1 cellular context compared by ENCODE assay signal in the genomic region with DNA sequence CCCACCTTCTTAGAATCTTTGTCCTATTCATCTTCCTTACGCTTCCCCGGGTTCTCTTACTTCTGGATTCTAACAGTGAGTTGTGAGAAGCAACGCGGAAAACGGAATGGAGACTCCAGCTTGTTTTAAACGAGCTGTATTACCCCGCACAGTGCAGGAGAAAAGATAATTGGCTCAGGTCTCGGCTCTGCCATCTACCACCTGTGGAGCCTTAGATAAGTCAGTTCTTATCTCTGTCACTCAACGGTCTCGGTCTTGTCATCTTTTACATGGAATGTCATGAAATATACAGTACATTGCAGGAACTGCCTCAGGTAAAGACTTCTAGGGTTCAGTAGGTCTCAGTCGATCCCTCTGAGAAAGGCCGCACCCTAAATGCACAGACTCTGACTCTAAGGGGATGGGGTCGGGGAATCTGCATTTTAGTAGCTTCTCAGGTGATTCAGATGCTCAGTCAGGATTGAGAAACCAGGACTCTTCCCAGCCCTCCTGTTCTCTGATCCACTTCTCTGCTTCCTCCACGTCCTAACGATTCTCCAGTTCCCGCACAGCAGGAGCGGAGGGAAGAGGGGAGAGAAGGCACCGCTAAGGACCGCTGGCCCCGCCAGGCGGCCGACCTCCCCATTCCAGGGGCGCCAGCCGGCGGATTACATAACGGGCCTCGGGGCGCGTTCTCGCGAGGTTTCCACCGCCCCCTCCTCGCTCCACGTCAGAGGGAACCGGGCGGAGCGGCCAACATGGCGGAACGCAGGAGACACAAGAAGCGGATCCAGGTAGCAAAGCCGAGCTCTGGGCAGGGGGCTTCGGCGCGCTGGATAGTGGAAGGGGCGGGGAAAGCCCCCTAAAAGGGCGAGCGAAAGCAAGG.
TF ChIP-seq lines count a peak whose summit lies in the region.

A gene with protein sequence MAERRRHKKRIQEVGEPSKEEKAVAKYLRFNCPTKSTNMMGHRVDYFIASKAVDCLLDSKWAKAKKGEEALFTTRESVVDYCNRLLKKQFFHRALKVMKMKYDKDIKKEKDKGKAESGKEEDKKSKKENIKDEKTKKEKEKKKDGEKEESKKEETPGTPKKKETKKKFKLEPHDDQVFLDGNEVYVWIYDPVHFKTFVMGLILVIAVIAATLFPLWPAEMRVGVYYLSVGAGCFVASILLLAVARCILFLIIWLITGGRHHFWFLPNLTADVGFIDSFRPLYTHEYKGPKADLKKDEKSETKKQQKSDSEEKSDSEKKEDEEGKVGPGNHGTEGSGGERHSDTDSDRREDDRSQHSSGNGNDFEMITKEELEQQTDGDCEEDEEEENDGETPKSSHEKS (plus strand): TSS at position 722 of the 865 bp plus-strand sequence. CDS start 16 bp downstream, at position 738.

TF ChIP-seq in K562, 482 proteins besides CTCF, POLR2A, EP300 and RAD21 (continued from another document and continues in another):
- TF ChIP-seq DIDO1 (tag; IDR thresholded peaks at IDR 0.05; ENCODE audit: low read depth): peak; percentile 33; the same call in 1 of the 2 replicates
- TF ChIP-seq POLR3A (IDR thresholded peaks at IDR 0.05; ENCODE audit: borderline replicate concordance, extremely low read depth, insufficient read depth, insufficient read length): no peak
- TF ChIP-seq MTA1 (IDR thresholded peaks at IDR 0.05; ENCODE audit: borderline replicate concordance): 0 out of 2 replicates have a peak, but pooled peaks have one; percentile 37
- TF ChIP-seq TAL1 (IDR thresholded peaks at IDR 0.05): peak; percentile 74
- TF ChIP-seq HNRNPLL (IDR thresholded peaks at IDR 0.05; ENCODE audit: low read depth, low read length, poor library complexity, severe bottlenecking): peak; percentile 40
- TF ChIP-seq RBM34 (IDR thresholded peaks at IDR 0.05; ENCODE audit: borderline replicate concordance, insufficient read depth, low read length): no peak
- TF ChIP-seq PURB (CRISPR knock-in tag; IDR thresholded peaks at IDR 0.05; ENCODE audit: low read depth): no peak
- peak; percentile 85; the same call in 1 of the 2 replicates for TF ChIP-seq CTBP1 (IDR thresholded peaks at IDR 0.05; ENCODE audit: borderline replicate concordance)
- peak; percentile 84 for TF ChIP-seq EP400 (IDR thresholded peaks at IDR 0.05)
- TF ChIP-seq, protein P1, sequence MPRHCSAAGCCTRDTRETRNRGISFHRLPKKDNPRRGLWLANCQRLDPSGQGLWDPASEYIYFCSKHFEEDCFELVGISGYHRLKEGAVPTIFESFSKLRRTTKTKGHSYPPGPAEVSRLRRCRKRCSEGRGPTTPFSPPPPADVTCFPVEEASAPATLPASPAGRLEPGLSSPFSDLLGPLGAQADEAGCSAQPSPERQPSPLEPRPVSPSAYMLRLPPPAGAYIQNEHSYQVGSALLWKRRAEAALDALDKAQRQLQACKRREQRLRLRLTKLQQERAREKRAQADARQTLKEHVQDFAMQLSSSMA (CRISPR knock-in tag; IDR thresholded peaks at IDR 0.05): no peak
- no peak for TF ChIP-seq SRSF3 (IDR thresholded peaks at IDR 0.05; ENCODE audit: insufficient read depth, low read length)
- TF ChIP-seq MYC (IDR thresholded peaks at IDR 0.05; ENCODE audit: low read depth, low read length): peak; percentile 50; the same call in 1 of the 2 replicates
- no peak for TF ChIP-seq MYC (CRISPR knock-in tag; IDR thresholded peaks at IDR 0.05; ENCODE audit: borderline replicate concordance, low read depth)
- no peak for TF ChIP-seq ILK (tag; IDR thresholded peaks at IDR 0.05; ENCODE audit: borderline replicate concordance, low read depth)
- TF ChIP-seq, protein P2, sequence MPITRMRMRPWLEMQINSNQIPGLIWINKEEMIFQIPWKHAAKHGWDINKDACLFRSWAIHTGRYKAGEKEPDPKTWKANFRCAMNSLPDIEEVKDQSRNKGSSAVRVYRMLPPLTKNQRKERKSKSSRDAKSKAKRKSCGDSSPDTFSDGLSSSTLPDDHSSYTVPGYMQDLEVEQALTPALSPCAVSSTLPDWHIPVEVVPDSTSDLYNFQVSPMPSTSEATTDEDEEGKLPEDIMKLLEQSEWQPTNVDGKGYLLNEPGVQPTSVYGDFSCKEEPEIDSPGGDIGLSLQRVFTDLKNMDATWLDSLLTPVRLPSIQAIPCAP (CRISPR knock-in tag; IDR thresholded peaks at IDR 0.05; ENCODE audit: borderline replicate concordance): no peak
- no peak for TF ChIP-seq ZNF124 (CRISPR knock-in tag; IDR thresholded peaks at IDR 0.05)
- no peak for TF ChIP-seq U2AF2 (optimal IDR thresholded peaks at IDR 0.05; ENCODE audit: low read depth, low read length)
- TF ChIP-seq MTF1 (CRISPR knock-in tag; IDR thresholded peaks at IDR 0.05; ENCODE audit: borderline replicate concordance): no peak
- TF ChIP-seq DDX20 (tag; IDR thresholded peaks at IDR 0.05; ENCODE audit: low read depth): no peak
- TF ChIP-seq, protein P3, sequence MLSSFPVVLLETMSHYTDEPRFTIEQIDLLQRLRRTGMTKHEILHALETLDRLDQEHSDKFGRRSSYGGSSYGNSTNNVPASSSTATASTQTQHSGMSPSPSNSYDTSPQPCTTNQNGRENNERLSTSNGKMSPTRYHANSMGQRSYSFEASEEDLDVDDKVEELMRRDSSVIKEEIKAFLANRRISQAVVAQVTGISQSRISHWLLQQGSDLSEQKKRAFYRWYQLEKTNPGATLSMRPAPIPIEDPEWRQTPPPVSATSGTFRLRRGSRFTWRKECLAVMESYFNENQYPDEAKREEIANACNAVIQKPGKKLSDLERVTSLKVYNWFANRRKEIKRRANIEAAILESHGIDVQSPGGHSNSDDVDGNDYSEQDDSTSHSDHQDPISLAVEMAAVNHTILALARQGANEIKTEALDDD (IDR thresholded peaks at IDR 0.05): peak; percentile 63; the same call in 1 of the 2 replicates
- no peak for TF ChIP-seq ESRRB (CRISPR knock-in tag; IDR thresholded peaks at IDR 0.05; ENCODE audit: borderline replicate concordance)
- no peak for TF ChIP-seq HLTF (IDR thresholded peaks at IDR 0.05)
- TF ChIP-seq, protein P4, sequence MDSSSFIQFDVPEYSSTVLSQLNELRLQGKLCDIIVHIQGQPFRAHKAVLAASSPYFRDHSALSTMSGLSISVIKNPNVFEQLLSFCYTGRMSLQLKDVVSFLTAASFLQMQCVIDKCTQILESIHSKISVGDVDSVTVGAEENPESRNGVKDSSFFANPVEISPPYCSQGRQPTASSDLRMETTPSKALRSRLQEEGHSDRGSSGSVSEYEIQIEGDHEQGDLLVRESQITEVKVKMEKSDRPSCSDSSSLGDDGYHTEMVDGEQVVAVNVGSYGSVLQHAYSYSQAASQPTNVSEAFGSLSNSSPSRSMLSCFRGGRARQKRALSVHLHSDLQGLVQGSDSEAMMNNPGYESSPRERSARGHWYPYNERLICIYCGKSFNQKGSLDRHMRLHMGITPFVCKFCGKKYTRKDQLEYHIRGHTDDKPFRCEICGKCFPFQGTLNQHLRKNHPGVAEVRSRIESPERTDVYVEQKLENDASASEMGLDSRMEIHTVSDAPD (CRISPR knock-in tag; IDR thresholded peaks at IDR 0.05): no peak
- TF ChIP-seq, protein P5, sequence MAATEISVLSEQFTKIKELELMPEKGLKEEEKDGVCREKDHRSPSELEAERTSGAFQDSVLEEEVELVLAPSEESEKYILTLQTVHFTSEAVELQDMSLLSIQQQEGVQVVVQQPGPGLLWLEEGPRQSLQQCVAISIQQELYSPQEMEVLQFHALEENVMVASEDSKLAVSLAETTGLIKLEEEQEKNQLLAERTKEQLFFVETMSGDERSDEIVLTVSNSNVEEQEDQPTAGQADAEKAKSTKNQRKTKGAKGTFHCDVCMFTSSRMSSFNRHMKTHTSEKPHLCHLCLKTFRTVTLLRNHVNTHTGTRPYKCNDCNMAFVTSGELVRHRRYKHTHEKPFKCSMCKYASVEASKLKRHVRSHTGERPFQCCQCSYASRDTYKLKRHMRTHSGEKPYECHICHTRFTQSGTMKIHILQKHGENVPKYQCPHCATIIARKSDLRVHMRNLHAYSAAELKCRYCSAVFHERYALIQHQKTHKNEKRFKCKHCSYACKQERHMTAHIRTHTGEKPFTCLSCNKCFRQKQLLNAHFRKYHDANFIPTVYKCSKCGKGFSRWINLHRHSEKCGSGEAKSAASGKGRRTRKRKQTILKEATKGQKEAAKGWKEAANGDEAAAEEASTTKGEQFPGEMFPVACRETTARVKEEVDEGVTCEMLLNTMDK (IDR thresholded peaks at IDR 0.05; ENCODE audit: borderline replicate concordance, insufficient read depth, low read depth, low read length, poor library complexity, severe bottlenecking): peak; percentile 14
- TF ChIP-seq MBD2 (IDR thresholded peaks at IDR 0.05; ENCODE audit: borderline replicate concordance, low read depth): peak; percentile 74; the same call in 1 of the 2 replicates
- TF ChIP-seq, protein P6, sequence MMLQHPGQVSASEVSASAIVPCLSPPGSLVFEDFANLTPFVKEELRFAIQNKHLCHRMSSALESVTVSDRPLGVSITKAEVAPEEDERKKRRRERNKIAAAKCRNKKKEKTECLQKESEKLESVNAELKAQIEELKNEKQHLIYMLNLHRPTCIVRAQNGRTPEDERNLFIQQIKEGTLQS (IDR thresholded peaks at IDR 0.05): peak; percentile 46
- TF ChIP-seq, protein P6 (CRISPR knock-in tag; conservative IDR thresholded peaks at IDR 0.05): no peak
- TF ChIP-seq GATA2 (CRISPR knock-in tag; IDR thresholded peaks at IDR 0.05): 0 out of 2 replicates have a peak, but pooled peaks have one; percentile 28
- TF ChIP-seq, protein P7, sequence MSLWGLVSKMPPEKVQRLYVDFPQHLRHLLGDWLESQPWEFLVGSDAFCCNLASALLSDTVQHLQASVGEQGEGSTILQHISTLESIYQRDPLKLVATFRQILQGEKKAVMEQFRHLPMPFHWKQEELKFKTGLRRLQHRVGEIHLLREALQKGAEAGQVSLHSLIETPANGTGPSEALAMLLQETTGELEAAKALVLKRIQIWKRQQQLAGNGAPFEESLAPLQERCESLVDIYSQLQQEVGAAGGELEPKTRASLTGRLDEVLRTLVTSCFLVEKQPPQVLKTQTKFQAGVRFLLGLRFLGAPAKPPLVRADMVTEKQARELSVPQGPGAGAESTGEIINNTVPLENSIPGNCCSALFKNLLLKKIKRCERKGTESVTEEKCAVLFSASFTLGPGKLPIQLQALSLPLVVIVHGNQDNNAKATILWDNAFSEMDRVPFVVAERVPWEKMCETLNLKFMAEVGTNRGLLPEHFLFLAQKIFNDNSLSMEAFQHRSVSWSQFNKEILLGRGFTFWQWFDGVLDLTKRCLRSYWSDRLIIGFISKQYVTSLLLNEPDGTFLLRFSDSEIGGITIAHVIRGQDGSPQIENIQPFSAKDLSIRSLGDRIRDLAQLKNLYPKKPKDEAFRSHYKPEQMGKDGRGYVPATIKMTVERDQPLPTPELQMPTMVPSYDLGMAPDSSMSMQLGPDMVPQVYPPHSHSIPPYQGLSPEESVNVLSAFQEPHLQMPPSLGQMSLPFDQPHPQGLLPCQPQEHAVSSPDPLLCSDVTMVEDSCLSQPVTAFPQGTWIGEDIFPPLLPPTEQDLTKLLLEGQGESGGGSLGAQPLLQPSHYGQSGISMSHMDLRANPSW (CRISPR knock-in tag; IDR thresholded peaks at IDR 0.05): no peak
- TF ChIP-seq ETV5 (CRISPR knock-in tag; IDR thresholded peaks at IDR 0.05; ENCODE audit: low read depth): 0 out of 2 replicates have a peak, but pooled peaks have one; percentile 37
- TF ChIP-seq MYBL2 (IDR thresholded peaks at IDR 0.05; ENCODE audit: low read depth): peak; percentile 32; the same call in 1 of the 2 replicates
- no peak for TF ChIP-seq MYBL2 (CRISPR knock-in tag; IDR thresholded peaks at IDR 0.05; ENCODE audit: borderline replicate concordance)
- no peak for TF ChIP-seq JUN (IDR thresholded peaks at IDR 0.05; ENCODE audit: borderline replicate concordance, low read depth, low read length)
- no peak for TF ChIP-seq JUN (CRISPR knock-in tag; IDR thresholded peaks at IDR 0.05; ENCODE audit: borderline replicate concordance)
- TF ChIP-seq, protein P8, sequence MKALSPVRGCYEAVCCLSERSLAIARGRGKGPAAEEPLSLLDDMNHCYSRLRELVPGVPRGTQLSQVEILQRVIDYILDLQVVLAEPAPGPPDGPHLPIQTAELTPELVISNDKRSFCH (CRISPR knock-in tag; IDR thresholded peaks at IDR 0.05): no peak
- TF ChIP-seq, protein P8 (tag; IDR thresholded peaks at IDR 0.05): no peak; the same call in 1 of the 2 replicates
- TF ChIP-seq BRD4 (IDR thresholded peaks at IDR 0.05): no peak
- TF ChIP-seq, protein P9, sequence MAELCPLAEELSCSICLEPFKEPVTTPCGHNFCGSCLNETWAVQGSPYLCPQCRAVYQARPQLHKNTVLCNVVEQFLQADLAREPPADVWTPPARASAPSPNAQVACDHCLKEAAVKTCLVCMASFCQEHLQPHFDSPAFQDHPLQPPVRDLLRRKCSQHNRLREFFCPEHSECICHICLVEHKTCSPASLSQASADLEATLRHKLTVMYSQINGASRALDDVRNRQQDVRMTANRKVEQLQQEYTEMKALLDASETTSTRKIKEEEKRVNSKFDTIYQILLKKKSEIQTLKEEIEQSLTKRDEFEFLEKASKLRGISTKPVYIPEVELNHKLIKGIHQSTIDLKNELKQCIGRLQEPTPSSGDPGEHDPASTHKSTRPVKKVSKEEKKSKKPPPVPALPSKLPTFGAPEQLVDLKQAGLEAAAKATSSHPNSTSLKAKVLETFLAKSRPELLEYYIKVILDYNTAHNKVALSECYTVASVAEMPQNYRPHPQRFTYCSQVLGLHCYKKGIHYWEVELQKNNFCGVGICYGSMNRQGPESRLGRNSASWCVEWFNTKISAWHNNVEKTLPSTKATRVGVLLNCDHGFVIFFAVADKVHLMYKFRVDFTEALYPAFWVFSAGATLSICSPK (IDR thresholded peaks at IDR 0.05; ENCODE audit: borderline replicate concordance): no peak
- peak; percentile 77 for TF ChIP-seq CXXC5 (CRISPR knock-in tag; IDR thresholded peaks at IDR 0.05)
- TF ChIP-seq, protein P10, sequence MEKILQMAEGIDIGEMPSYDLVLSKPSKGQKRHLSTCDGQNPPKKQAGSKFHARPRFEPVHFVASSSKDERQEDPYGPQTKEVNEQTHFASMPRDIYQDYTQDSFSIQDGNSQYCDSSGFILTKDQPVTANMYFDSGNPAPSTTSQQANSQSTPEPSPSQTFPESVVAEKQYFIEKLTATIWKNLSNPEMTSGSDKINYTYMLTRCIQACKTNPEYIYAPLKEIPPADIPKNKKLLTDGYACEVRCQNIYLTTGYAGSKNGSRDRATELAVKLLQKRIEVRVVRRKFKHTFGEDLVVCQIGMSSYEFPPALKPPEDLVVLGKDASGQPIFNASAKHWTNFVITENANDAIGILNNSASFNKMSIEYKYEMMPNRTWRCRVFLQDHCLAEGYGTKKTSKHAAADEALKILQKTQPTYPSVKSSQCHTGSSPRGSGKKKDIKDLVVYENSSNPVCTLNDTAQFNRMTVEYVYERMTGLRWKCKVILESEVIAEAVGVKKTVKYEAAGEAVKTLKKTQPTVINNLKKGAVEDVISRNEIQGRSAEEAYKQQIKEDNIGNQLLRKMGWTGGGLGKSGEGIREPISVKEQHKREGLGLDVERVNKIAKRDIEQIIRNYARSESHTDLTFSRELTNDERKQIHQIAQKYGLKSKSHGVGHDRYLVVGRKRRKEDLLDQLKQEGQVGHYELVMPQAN (IDR thresholded peaks at IDR 0.05; ENCODE audit: borderline replicate concordance): no peak
- 0 out of 2 replicates have a peak, but pooled peaks have one; percentile 39 for TF ChIP-seq KLF13 (tag; IDR thresholded peaks at IDR 0.05; ENCODE audit: borderline replicate concordance, low read depth)
- no peak for TF ChIP-seq ZNF316 (IDR thresholded peaks at IDR 0.05)
- TF ChIP-seq ZNF23 (CRISPR knock-in tag; IDR thresholded peaks at IDR 0.05): no peak
- no peak for TF ChIP-seq CHD1 (IDR thresholded peaks at IDR 0.05; ENCODE audit: low read length)
- no peak for TF ChIP-seq PTBP1 (IDR thresholded peaks at IDR 0.05; ENCODE audit: low read depth, low read length)
- no peak for TF ChIP-seq NCOA1 (IDR thresholded peaks at IDR 0.05; ENCODE audit: low read depth)
